ENCODE assay signal across 1 cellular context in the genomic region with DNA sequence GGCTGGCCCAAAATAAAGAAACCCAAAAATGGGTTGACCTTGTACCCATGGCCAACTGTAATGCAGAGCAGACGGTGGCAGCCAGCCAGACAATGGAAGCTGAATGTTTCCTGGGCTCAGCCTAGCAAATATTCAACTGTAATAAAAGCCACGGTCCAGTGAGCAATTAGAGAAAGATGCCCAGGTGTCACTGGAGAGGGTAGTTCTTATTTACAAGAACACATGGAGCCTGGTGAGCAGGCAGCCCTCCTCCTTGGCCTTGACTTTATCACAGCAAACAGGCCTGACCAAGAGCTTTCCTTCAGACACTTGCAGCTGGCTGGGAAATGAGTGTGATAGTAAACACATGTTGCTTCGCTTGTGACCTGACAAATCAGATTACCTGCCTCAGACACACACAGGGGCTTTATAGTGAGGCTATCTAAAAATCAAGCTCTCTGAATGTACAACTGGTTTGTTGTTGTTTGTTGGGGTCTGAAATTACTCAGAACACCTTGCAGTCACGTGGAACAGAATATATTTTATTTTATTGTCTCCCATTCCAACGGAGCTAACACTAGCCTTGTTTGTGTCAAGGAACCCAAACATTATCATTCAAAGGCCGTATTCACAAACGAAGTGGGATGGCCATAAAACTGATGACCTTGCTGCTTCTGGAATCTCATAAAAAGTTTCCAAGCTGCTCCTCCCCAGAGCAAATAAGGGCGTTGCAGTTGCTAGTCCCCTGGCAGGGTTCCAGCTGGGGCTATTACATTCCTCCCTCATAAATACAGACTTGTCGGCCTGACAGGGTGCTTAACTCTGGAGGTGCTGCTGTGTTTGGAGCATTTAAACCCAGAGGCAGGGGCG.
TF ChIP-seq lines count a peak whose summit lies in the region.

No MANE protein-coding gene starts in this region.

TF ChIP-seq in HEK293T, 16 proteins besides CTCF, POLR2A, EP300 and RAD21:
- no peak for TF ChIP-seq SP1 (IDR thresholded peaks at IDR 0.05)
- peak; percentile 76; the same call in 1 of the 2 replicates for TF ChIP-seq CTBP1 (IDR thresholded peaks at IDR 0.05; ENCODE audit: borderline replicate concordance)
- TF ChIP-seq, protein P1, sequence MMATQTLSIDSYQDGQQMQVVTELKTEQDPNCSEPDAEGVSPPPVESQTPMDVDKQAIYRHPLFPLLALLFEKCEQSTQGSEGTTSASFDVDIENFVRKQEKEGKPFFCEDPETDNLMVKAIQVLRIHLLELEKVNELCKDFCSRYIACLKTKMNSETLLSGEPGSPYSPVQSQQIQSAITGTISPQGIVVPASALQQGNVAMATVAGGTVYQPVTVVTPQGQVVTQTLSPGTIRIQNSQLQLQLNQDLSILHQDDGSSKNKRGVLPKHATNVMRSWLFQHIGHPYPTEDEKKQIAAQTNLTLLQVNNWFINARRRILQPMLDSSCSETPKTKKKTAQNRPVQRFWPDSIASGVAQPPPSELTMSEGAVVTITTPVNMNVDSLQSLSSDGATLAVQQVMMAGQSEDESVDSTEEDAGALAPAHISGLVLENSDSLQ (IDR thresholded peaks at IDR 0.05), result peak; percentile 91
TF ChIP-seq in HEK293T: peak in this region for 2.
